In the genomic region with DNA sequence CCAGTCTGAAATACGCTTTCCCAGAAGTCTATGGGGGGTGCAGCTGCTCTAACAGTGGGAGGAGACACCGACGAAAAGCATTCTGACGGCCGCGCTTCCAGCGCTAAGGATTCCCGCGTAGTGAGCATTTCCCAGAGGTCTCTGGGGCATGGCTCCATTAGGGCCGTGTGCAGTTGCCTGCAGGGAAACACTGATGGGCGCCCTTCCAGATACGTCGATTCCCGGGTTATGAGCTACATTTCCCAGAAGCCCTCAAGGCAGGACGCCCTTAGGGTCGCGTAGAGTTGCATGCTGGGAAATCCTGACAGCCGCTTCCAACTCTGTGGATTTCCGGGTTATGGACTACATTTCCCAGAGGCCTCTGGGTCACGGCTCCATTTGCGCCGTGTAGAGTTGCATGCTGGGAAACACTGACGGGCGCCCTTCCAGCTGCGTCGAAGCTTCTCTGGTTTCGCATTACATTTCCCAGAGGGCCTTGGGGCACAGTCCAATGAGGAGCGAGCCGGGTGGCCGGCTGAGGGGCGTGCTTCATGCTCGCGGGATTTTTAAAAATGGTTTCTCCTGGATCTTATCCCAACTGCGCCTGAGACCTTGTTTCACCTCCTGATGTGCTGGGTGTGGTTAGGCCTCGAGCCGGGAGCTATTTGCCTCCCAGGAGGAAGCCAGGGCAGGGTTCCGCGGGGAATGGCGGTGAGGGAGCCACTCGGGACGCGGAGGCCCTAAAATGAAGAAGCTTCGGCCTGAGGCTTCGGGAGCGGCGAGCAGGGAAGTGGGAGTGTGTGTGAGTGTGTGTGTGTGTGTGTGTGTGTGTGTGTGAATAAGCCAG, we compare ENCODE assay signal across 8 cellular contexts. TPM values are rescaled to one million over a fixed set of nuclear protein-coding genes. Genes with fewer than 3 reads are reported as not detected.
DNase-seq lines count a peak whose midpoint lies in the region; ATAC-seq and TF ChIP-seq lines count a peak whose summit lies in the region.

No MANE protein-coding gene starts in this region.

- no peaks in the 10 kb centered on the region for H3K27me3 Mint-ChIP-seq in nephron (ENCODE audit: low read depth)

- peaks cover 45% of the 10 kb centered on the region for H3K4me1 Mint-ChIP-seq in nephron

- peaks cover 34% of the 10 kb centered on the region for H3K36me3 Mint-ChIP-seq in nephron (ENCODE audit: low read depth)

- H3K9me3 Mint-ChIP-seq in nephron: peaks cover 15% of the 10 kb centered on the region

- no peak for TF ChIP-seq CTCF in nephron (IDR thresholded peaks at IDR 0.05; ENCODE audit: unreplicated experiment in 3 of 3)

- H3K27ac Mint-ChIP-seq in nephron: peak overlapping the region; percentile 97 to 98 (median 97)

- H3K4me3 Mint-ChIP-seq in nephron: peak overlapping the region; percentile 92 to 100 (median 100)

- ATAC-seq in GM21515 (IDR thresholded peaks at IDR 0.05; ENCODE audit: unreplicated experiment): peak; percentile 96
- peak; percentile 100 for ATAC-seq in stimulated activated naive CD8-positive, alpha-beta T cell treated with anti-CD3 and anti-CD28 coated beads, Interleukin-15, Interleukin-2, amounts not matched to agents 100 U/mL and 50 U/mL, for 24 hours

- DNase-seq in DMS 273 treated with DMSO at 0.1 percent for 48 hours (lab: John Stamatoyannopoulos, UW) (peak; percentile 94), HuH-7.5 (ENCODE audit: low spot score) (peak; percentile 73), RPMI7951 (ENCODE audit: low read depth) (peak; percentile 99), fibroblast of the conjunctiva (ENCODE audit: low read depth) (peak; percentile 98)
- DNase-seq in activated effector memory CD4-positive, alpha-beta T cell treated with Interleukin-2 at 50 U/mL for 16 hours: peak; percentile 85
- peak; percentile 84 for DNase-seq in stimulated activated naive CD8-positive, alpha-beta T cell treated with anti-CD3 and anti-CD28 coated beads, Interleukin-15, Interleukin-2, amounts not matched to agents 100 U/mL and 50 U/mL, for 24 hours

RNA-seq across cellular contexts. Expression of a gene that starts 17.2 kb away (rescaled TPM):
- total RNA-seq in RPMI7951 (2014; rRNA removed; shearing (Covaris generic)): 7.8 and 9.4 TPM in 2 replicates

RNA-seq across cellular contexts. Expression of a gene that starts 53.2 kb away (rescaled TPM):
- total RNA-seq in RPMI7951 (2014; rRNA removed; shearing (Covaris generic)): 4.7 and 4.9 TPM in 2 replicates

Comparison
In these comparisons a context has a peak if more than half of its experiments do, and no peak if none do; other contexts are left out.
1. Peak in every context shown above with its lines: DNase-seq and ATAC-seq.